8 cellular contexts compared by ENCODE assay signal in genomic region chr20:461254-462198, GRCh38. TPM values are rescaled to one million over a fixed set of nuclear protein-coding genes. Genes with fewer than 3 reads are reported as not detected.
DNase-seq lines count a peak whose midpoint lies in the region; ATAC-seq and TF ChIP-seq lines count a peak whose summit lies in the region.

No MANE protein-coding gene starts in this region.

- TF ChIP-seq CTCF in Caco-2 (IDR thresholded peaks at IDR 0.05; ENCODE audit: insufficient read depth in 1 of 2, low read depth in 1 of 2, low read length in 1 of 2, severe bottlenecking in 1 of 2, unreplicated experiment in 1 of 2) (no peak), adrenal gland (IDR thresholded peaks at IDR 0.05) (no peak), hepatocyte (IDR thresholded peaks at IDR 0.05; ENCODE audit: poor library complexity) (no peak)

- peak overlapping the region; percentile 98 for H3K4me3 Mint-ChIP-seq in Caco-2 (ENCODE audit: unreplicated experiment)

- H3K27ac Mint-ChIP-seq in Caco-2 (ENCODE audit: unreplicated experiment), result peak overlapping the region; percentile 94

- BruUV-seq in Caco-2 (replicated peaks; lab: Mats Ljungman, UMichigan), result no TSS peak

- H2AFZ ChIP-seq in hepatocyte, result peak overlapping the region; percentile 51

- CTCF ChIA-PET in Caco-2 (lab: Charles Lee), result interaction anchor here (0.5 kb wide), 1 partner anchor 185 kb away, joined by 8 read pairs; no protein-coding TSS in a partner anchor

- no peaks in the 10 kb centered on the region for H3K9me2 ChIP-seq in hepatocyte (replicated peaks; ENCODE audit: insufficient read depth)

- H3K27ac ChIP-seq in adrenal gland (peak overlapping the region; percentile 58 to 97 (median 94)), hepatocyte (peak overlapping the region; percentile 95)

- POLR2A ChIA-PET in Caco-2 (lab: Charles Lee), result interaction anchor here (1.0 to 1.8 kb wide), 3 partner anchors 54 to 114 kb away, joined by 5 to 8 read pairs (median 5); no protein-coding TSS in a partner anchor

- DNase-seq in Caco-2 (peak; percentile 50 to 64), SK-MEL-5 (ENCODE audit: low read depth, low spot score) (peak; percentile 35), adrenal gland (peak; percentile 46 to 72 (median 64)), hepatocyte (ENCODE audit: low spot score) (peak; percentile 75), skeletal muscle cell (ENCODE audit: low read depth) (no peak), DMS114 treated with DMSO at 0.1 percent for 48 hours (lab: John Stamatoyannopoulos, UW; ENCODE audit: unreplicated experiment) (no peak)

- H3K4me3 ChIP-seq in Caco-2 (ENCODE audit: low read depth, low read length) (peak overlapping the region; percentile 74), adrenal gland (peak overlapping the region; percentile 51 to 99 (median 82)), hepatocyte (peak overlapping the region; percentile 92), skeletal muscle cell (ENCODE audit: low read depth, low read length) (peak overlapping the region; percentile 74)

- ATAC-seq in GM19455 (IDR thresholded peaks at IDR 0.05; ENCODE audit: unreplicated experiment) (peak; percentile 45), HG03565 (IDR thresholded peaks at IDR 0.05; ENCODE audit: unreplicated experiment) (peak; percentile 23)

- H3K4me2 ChIP-seq in hepatocyte, result peak overlapping the region; percentile 93

- WGBS in adrenal gland, 4 donors, result 8 to 11% (median 9%) methylated on average over 40 to 60 of the region's 60 CpGs
- 18% methylated on average over 48 of the region's 60 CpGs for WGBS in hepatocyte (ENCODE audit: low lambda C conversion rate, missing lambda C conversion rate)

- H3K79me2 ChIP-seq in hepatocyte, result peaks cover 52% of the 10 kb centered on the region

- peaks cover 13% of the 10 kb centered on the region for H3K36me3 Mint-ChIP-seq in Caco-2 (ENCODE audit: insufficient read depth, unreplicated experiment)

- no peaks in the 10 kb centered on the region for H3K27me3 ChIP-seq in Caco-2 (replicated peaks; ENCODE audit: control insufficient read depth, insufficient read depth, low read length)
- H3K27me3 ChIP-seq in adrenal gland, result no peaks in the 10 kb centered on the region
- no peaks in the 10 kb centered on the region for H3K27me3 ChIP-seq in hepatocyte

- no peak for TF ChIP-seq POLR2A in adrenal gland (IDR thresholded peaks at IDR 0.05)

- no peaks in the 10 kb centered on the region for H3K27me3 Mint-ChIP-seq in Caco-2 (ENCODE audit: insufficient read depth, unreplicated experiment)

- peaks cover 51% of the 10 kb centered on the region for H4K20me1 ChIP-seq in hepatocyte (ENCODE audit: insufficient read depth, poor library complexity, severe bottlenecking)

- peaks cover 15% of the 10 kb centered on the region for H3K4me1 ChIP-seq in Caco-2
- peaks cover 22 to 41% of the 10 kb centered on the region in 2 donors for H3K4me1 ChIP-seq in adrenal gland (replicated peaks in 1 of 2)
- peaks cover 16% of the 10 kb centered on the region for H3K4me1 ChIP-seq in hepatocyte (ENCODE audit: insufficient read depth)

- H3K9me3 ChIP-seq in Caco-2, result no peaks in the 10 kb centered on the region
- no peaks in the 10 kb centered on the region for H3K9me3 ChIP-seq in adrenal gland (replicated peaks in 1 of 3)
- no peaks in the 10 kb centered on the region for H3K9me3 ChIP-seq in hepatocyte (ENCODE audit: low read depth)

- intact Hi-C loops in Caco-2 (cut with micrococcal nuclease; ENCODE audit: unreplicated experiment), result loop anchor here (2.0 to 5.0 kb wide), 2 partner anchors 17 to 59 kb away; no protein-coding TSS in a partner anchor
- intact Hi-C loops in adrenal gland (cut with DNase I), result no loop called here

- H3K9me3 Mint-ChIP-seq in Caco-2 (ENCODE audit: unreplicated experiment), result no peaks in the 10 kb centered on the region

- in situ Hi-C loops in SK-MEL-5 (cut with HindIII; ENCODE audit: low pct_unique_long_range_greater_than_20kb, low sequenced_read_pairs), result no loop called here

- peaks cover 15% of the 10 kb centered on the region for H3K4me1 Mint-ChIP-seq in Caco-2 (ENCODE audit: low read depth, unreplicated experiment)

- H3K36me3 ChIP-seq in Caco-2 (ENCODE audit: control insufficient read depth, insufficient read depth, low read length) (no peaks in the 10 kb centered on the region), adrenal gland (replicated peaks in 1 of 2) (no peaks in the 10 kb centered on the region), hepatocyte (replicated peaks; ENCODE audit: insufficient read depth, low read depth) (no peaks in the 10 kb centered on the region)

RNA-seq across cellular contexts. Expression of gene TBC1D20, which starts 0.8 kb away (rescaled TPM):
- total RNA-seq in Caco-2 (2022) (30.0 and 35.8 TPM in 2 replicates), adrenal gland (10 to 100 TPM; 37.5 to 53.6 (median 47.7) TPM), hepatocyte (29.3 and 32.8 TPM in 2 replicates)
- 62.5 and 63.0 TPM in 2 replicates for total RNA-seq in SK-MEL-5 (2014; rRNA removed; shearing (Covaris generic))
- 82.6 and 95.7 TPM in 2 replicates for polyA plus RNA-seq in SK-MEL-5 (2015; cell fraction: cytosol; rRNA removed)
- 94.4 and 114 TPM in 2 replicates for polyA plus RNA-seq in SK-MEL-5 (2015; cell fraction: nucleus; rRNA removed)
- polyA plus RNA-seq in adrenal gland (10 to 100 TPM; 23.8 to 38.5 (median 38.2) TPM), hepatocyte (33.9 and 35.8 TPM in 2 replicates)

RNA-seq across cellular contexts. Expression of gene RBCK1, which starts 53.4 kb away (rescaled TPM):
- 103 and 111 TPM in 2 replicates for total RNA-seq in Caco-2 (2022)
- 51.1 and 58.0 TPM in 2 replicates for total RNA-seq in SK-MEL-5 (2014; rRNA removed; shearing (Covaris generic))
- polyA plus RNA-seq in SK-MEL-5 (2015; cell fraction: cytosol; rRNA removed), result 119 and 134 TPM in 2 replicates
- polyA plus RNA-seq in SK-MEL-5 (2015; cell fraction: nucleus; rRNA removed), result 131 and 134 TPM in 2 replicates
- total RNA-seq in adrenal gland, result 100 to 1,000 TPM in 6 of 8 donors, 10 to 100 TPM in 2; 79.4 to 163 (median 128) TPM
- 100 to 1,000 TPM in 2 of 3 donors, 10 to 100 TPM in 1; 82.9 to 339 (median 253) TPM for polyA plus RNA-seq in adrenal gland
- total RNA-seq in hepatocyte, result 56.8 and 76.4 TPM in 2 replicates
- 80.8 and 90.1 TPM in 2 replicates for polyA plus RNA-seq in hepatocyte

Comparison
In these comparisons a context has a peak if more than half of its experiments do, and no peak if none do; other contexts are left out.
1. DNase-seq: peak in Caco-2 (2 of 2), SK-MEL-5 (single experiment), adrenal gland (7 of 7) and hepatocyte (single experiment); none in skeletal muscle cell (single experiment) and DMS114 treated with DMSO at 0.1 percent for 48 hours (single experiment).
2. Peak in every context shown above with its lines, with median percentiles within 50 percentile points of each other: H3K4me3 ChIP-seq.